In genomic region chr5:13227520-13227919, GRCh38 we compare ENCODE assay signal across 9 cellular contexts.
"Had no signal": no experiment of that assay in that cellular context is flagged by ENCODE, and none has a peak within 500 bp of the region (broad histone marks: within the 10 kb centered on the region; RNA-seq: fewer than 3 reads in every experiment).

No MANE protein-coding gene starts in this region.

- H3K9ac ChIP-seq: GM23248 had no signal

- DNase-seq: GM23248, GOT3, H7, HFFc6, IMR-90, KBM-7 had no signal

- H3K27ac ChIP-seq: GM23248, HL-60 had no signal

- H3K9me3 ChIP-seq: HAP-1 had no signal

- H2AFZ ChIP-seq: GM23248 had no signal

- H3K36me3 ChIP-seq: HAP-1 had no signal

- H3K4me3 ChIP-seq: GM23248, HAP-1 had no signal

- ATAC-seq: HCT116 had no signal

- H3K4me1 ChIP-seq: HAP-1 had no signal
